ENCODE assay signal across 8 cellular contexts in the genomic region with DNA sequence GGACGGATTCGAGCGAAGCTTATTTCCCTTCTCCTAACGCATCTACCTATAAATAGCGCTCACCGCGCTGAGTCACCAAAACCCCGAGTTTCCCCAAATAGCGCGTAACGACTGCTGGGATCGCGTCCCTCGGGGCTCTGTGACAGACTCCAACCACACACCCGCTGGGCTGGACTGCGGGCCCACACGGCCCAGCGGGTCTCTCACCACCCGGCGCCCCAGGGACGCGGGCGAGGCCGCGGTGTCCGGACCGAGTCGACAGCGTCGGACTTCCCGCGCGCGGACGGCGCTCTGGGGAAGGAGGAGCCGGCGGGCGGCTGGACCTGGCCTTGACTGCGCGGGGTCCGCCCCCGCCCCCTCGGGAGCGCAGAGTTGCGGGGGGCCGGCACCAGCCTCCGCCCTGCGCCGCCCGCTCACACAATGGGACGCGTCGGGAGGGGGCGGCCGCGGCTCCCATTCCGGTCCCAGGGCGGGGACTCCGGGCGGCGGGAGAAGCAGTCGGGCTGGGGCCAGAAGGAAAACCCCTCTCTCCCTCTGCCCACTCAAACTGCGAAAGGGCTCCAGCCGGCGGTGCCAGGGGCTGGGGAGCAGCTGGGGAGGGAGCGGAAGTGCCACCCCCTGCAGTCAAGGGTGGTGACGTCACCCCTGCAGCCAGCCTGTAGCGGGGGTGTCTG.
DNase-seq lines count a peak whose midpoint lies in the region; ATAC-seq and TF ChIP-seq lines count a peak whose summit lies in the region.

No MANE protein-coding gene starts in this region.

- in situ Hi-C loops in astrocyte of the spinal cord (cut with HindIII; ENCODE audit: low sequenced_read_pairs), result no loop called here

- H3K27ac ChIP-seq in iPS DF 6.9 (ENCODE audit: low read length), result no peak overlapping the region
- H3K27ac ChIP-seq in sigmoid colon, result peak overlapping the region; percentile 96 to 100 (median 99)

- intact Hi-C loops in sigmoid colon (cut with DNase I), result loop anchor here (1.0 to 10.0 kb wide), 7 partner anchors 127 to 1681 kb away; a partner anchor contains a TSS

- H3K36me3 ChIP-seq in iPS DF 6.9 (ENCODE audit: control insufficient read depth, insufficient read depth, low read length), result no peaks in the 10 kb centered on the region
- no peaks in the 10 kb centered on the region for H3K36me3 ChIP-seq in sigmoid colon

- DNase-seq in NCI-H146 treated with DMSO at 0.1 percent for 48 hours (lab: John Stamatoyannopoulos, UW; ENCODE audit: unreplicated experiment) (peak; percentile 91), T-helper 22 cell (ENCODE audit: low read depth) (peak; percentile 77), astrocyte of the spinal cord (ENCODE audit: low read depth, low spot score) (peak; percentile 97), iPS DF 6.9 (ENCODE audit: low read depth, low spot score) (no peak), sigmoid colon (peak; percentile 92), NCI-H187 treated with DMSO at 0.1 percent for 48 hours (lab: John Stamatoyannopoulos, UW) (no peak)

- no CpG with 5 or more reads among the region's 69 CpGs for WGBS in iPS DF 6.9 (ENCODE audit: insufficient coverage, insufficient read length)
- whole genome bisulfite sequencing in sigmoid colon, 2 donors, result 0 to 1% methylated on average over 69 of the region's 69 CpGs

- no peak for TF ChIP-seq CTCF in astrocyte of the spinal cord (IDR thresholded peaks at IDR 0.05; ENCODE audit: low read depth, low read length)
- no peak for TF ChIP-seq CTCF in sigmoid colon (IDR thresholded peaks at IDR 0.05)

- peak in 1 of 4 donors; percentile 15 for TF ChIP-seq EP300 in sigmoid colon (IDR thresholded peaks at IDR 0.05)

- H3K27me3 ChIP-seq in iPS DF 6.9 (ENCODE audit: control insufficient read depth, insufficient read depth, low read length), result peaks cover 53% of the 10 kb centered on the region
- peaks cover 11 to 25% (median 17%) of the 10 kb centered on the region in 3 donors for H3K27me3 ChIP-seq in sigmoid colon

- H3K9me3 ChIP-seq in iPS DF 6.9 (ENCODE audit: control insufficient read depth, insufficient read depth, low read length), result no peaks in the 10 kb centered on the region
- H3K9me3 ChIP-seq in sigmoid colon, result no peaks in the 10 kb centered on the region

- H3K4me3 ChIP-seq in astrocyte of the spinal cord (ENCODE audit: low read depth, low read length) (peak overlapping the region; percentile 63), iPS DF 6.9 (ENCODE audit: low read length) (peak overlapping the region; percentile 82; the same call in 1 of the 2 replicates), sigmoid colon (peak overlapping the region; percentile 82 to 96 (median 90))

- ATAC-seq in GM18499 (IDR thresholded peaks at IDR 0.05; ENCODE audit: insufficient read depth, unreplicated experiment) (peak; percentile 44), HG02840 (IDR thresholded peaks at IDR 0.05; ENCODE audit: low FRiP score, unreplicated experiment) (peak; percentile 54)

- H3K4me1 ChIP-seq in iPS DF 6.9 (ENCODE audit: control insufficient read depth, insufficient read depth, low read length) (peaks cover 2% of the 10 kb centered on the region), sigmoid colon (peaks cover 0 to 48% (median 31%) of the 10 kb centered on the region in 4 donors)

- TF ChIP-seq POLR2A in sigmoid colon (IDR thresholded peaks at IDR 0.05), result peak; percentile 69 to 79

Comparison
In these comparisons a context has a peak if more than half of its experiments do, and no peak if none do; other contexts are left out.
1. DNase-seq: peak in NCI-H146 treated with DMSO at 0.1 percent for 48 hours (single experiment), T-helper 22 cell (single experiment), astrocyte of the spinal cord (single experiment) and sigmoid colon (single experiment); none in iPS DF 6.9 (single experiment) and NCI-H187 treated with DMSO at 0.1 percent for 48 hours (single experiment).
2. Peak in every context shown above with its lines, with median percentiles within 50 percentile points of each other: H3K4me3 ChIP-seq.